In the genomic region with DNA sequence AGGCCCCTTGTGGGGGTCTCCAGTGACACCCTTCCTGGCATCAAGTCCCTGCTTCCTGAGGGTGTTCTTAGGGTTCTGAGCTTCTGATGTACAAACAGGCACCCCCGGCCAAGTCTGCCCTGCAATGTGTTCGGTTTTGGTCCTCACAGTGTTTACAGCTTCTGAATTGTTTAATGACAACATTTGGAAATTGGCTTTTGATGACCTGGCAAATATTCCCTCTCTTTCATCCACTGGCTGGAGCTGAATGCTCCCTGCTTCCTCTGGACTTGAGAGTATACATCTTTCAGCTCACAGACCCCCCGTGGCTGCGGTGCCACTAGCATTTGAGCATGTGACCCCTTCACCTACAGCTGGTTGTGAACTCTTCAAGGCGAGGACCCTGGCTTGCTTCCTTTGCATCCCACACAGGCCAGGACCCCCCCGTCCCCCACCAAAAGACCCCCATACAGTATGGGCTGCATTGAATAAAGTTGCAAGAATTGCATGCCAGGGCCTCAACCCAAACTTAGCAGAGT, we compare ENCODE assay signal across 20 cellular contexts.
DNase-seq lines count a peak whose midpoint lies in the region; ATAC-seq, FAIRE-seq and TF ChIP-seq lines count a peak whose summit lies in the region.
"Had no signal": no experiment of that assay in that cellular context is flagged by ENCODE, and none has a peak within 500 bp of the region (broad histone marks: within the 10 kb centered on the region; RNA-seq: fewer than 3 reads in every experiment).

No MANE protein-coding gene starts in this region.

- no peak for ATAC-seq in HepG2
- no peak for ATAC-seq in right lobe of liver

- intact Hi-C loops in HepG2 (cut with micrococcal nuclease; ENCODE audit: unreplicated experiment) = no loop called here
- intact Hi-C loops in right lobe of liver (cut with DNase I) = no loop called here
- intact Hi-C loops in OCI-LY7 (cut with micrococcal nuclease; ENCODE audit: unreplicated experiment) = no loop called here

- H3K4me3 ChIP-seq in HepG2 (replicated peaks in 1 of 3; ENCODE audit: insufficient read depth in 1 of 3, low read depth in 2 of 3, low read length in 3 of 3) = no peak overlapping the region
- H3K4me3 ChIP-seq in right lobe of liver = no peak overlapping the region
- H3K4me3 ChIP-seq in OCI-LY7 (ENCODE audit: low read depth, low read length, poor library complexity, severe bottlenecking) = no peak overlapping the region
- H3K4me3 ChIP-seq: HAP-1 had no signal

- H3K9ac ChIP-seq in HepG2 (ENCODE audit: insufficient read depth, low read depth, low read length) = no peak overlapping the region

- no peak overlapping the region for H2AFZ ChIP-seq in HepG2 (ENCODE audit: low read length)
- H2AFZ ChIP-seq in OCI-LY7 (ENCODE audit: low read length) = no peak overlapping the region

- H3K9me3 Mint-ChIP-seq in brain (no peaks in the 10 kb centered on the region), nephron progenitor cell (no peaks in the 10 kb centered on the region)
- H3K9me3 Mint-ChIP-seq: CD4-positive, alpha-beta memory T cell; HFFc6 had no signal

- WGBS in HepG2 (ENCODE audit: low lambda C conversion rate) = 92% methylated on average over 6 of the region's 6 CpGs
- whole genome bisulfite sequencing in right lobe of liver (ENCODE audit: insufficient coverage, low coverage, low lambda C conversion rate, missing lambda C conversion rate) = 84% methylated on average over 5 of the region's 6 CpGs

- BruUV-seq in HepG2 (replicated peaks; lab: Mats Ljungman, UMichigan) (no TSS peak), OCI-LY7 (replicated peaks; lab: Mats Ljungman, UMichigan) (no TSS peak)

- POLR2A ChIA-PET in HepG2 (lab: Yijun Ruan, JAX) = no interaction called here
- POLR2A ChIA-PET in OCI-LY7 (lab: Charles Lee) = interaction anchor here (0.7 kb wide), 1 partner anchor 102 kb away, joined by 3 read pairs; no protein-coding TSS in a partner anchor

- no peak for TF ChIP-seq EP300 in HepG2 (IDR thresholded peaks at IDR 0.05; ENCODE audit: low read depth in 2 of 2, low read length in 2 of 2)
- no peak for TF ChIP-seq EP300 in HepG2 (CRISPR knock-in tag; IDR thresholded peaks at IDR 0.05; ENCODE audit: borderline replicate concordance)

- TF ChIP-seq CTCF in HepG2 (CRISPR knock-in tag; IDR thresholded peaks at IDR 0.05) (no peak), right lobe of liver (IDR thresholded peaks at IDR 0.05) (no peak), brain (conservative IDR thresholded peaks at IDR 0.05) (no peak), nephron progenitor cell (IDR thresholded peaks at IDR 0.05) (no peak), OCI-LY7 (conservative IDR thresholded peaks at IDR 0.05; ENCODE audit: low read length) (no peak)

- FAIRE-seq in HepG2 (lab: Jason Lieb, UNC) = no peak
- FAIRE-seq: G401.6, GM12891, H1, HTR-8/SVneo had no signal

- TF ChIP-seq RAD21 in HepG2 (CRISPR knock-in tag; IDR thresholded peaks at IDR 0.05) = no peak

- TF ChIP-seq POLR2A in HepG2 (IDR thresholded peaks at IDR 0.05; ENCODE audit: insufficient read depth in 1 of 2, low read depth in 2 of 2, low read length in 2 of 2) (no peak), right lobe of liver (IDR thresholded peaks at IDR 0.05) (no peak)

- H3K9me3 ChIP-seq in HepG2 (ENCODE audit: low read length) (no peaks in the 10 kb centered on the region), right lobe of liver (no peaks in the 10 kb centered on the region), OCI-LY7 (ENCODE audit: low read length) (no peaks in the 10 kb centered on the region)
- H3K9me3 ChIP-seq: HAP-1 had no signal

- H3K4me3 Mint-ChIP-seq in brain = no peak overlapping the region
- peak overlapping the region; percentile 41 for H3K4me3 Mint-ChIP-seq in nephron progenitor cell
- H3K4me3 Mint-ChIP-seq: CD4-positive, alpha-beta memory T cell; HFFc6 had no signal

- peaks cover 46% of the 10 kb centered on the region for H3K36me3 Mint-ChIP-seq in brain
- peaks cover 35% of the 10 kb centered on the region for H3K36me3 Mint-ChIP-seq in nephron progenitor cell (ENCODE audit: low read depth)

- peaks cover 0 to 3% of the 10 kb centered on the region in 2 experiments; a peak in 3 of 5 replicates for H3K36me3 ChIP-seq in HepG2 (replicated peaks in 1 of 2; ENCODE audit: control insufficient read depth in 1 of 2, insufficient read depth in 2 of 2, low read length in 2 of 2)
- no peaks in the 10 kb centered on the region for H3K36me3 ChIP-seq in right lobe of liver
- no peaks in the 10 kb centered on the region for H3K36me3 ChIP-seq in OCI-LY7 (ENCODE audit: insufficient read depth, low read length)
- H3K36me3 ChIP-seq: HAP-1 had no signal

- in situ Hi-C loops in HepG2 (cut with HindIII; ENCODE audit: extremely low pct_ligation_motif_present, low pct_unique_long_range_greater_than_20kb) = no loop called here

- CTCF ChIA-PET in HepG2 (lab: Yijun Ruan, JAX; ENCODE audit: low intra/inter-chr PET ratio, low total read pairs) = no interaction called here
- CTCF ChIA-PET in OCI-LY7 (lab: Charles Lee; ENCODE audit: unreplicated experiment) = no interaction called here

- H3K27me3 ChIP-seq in HepG2 (ENCODE audit: control insufficient read depth in 1 of 2, insufficient read depth in 2 of 2, low read length in 2 of 2) (no peaks in the 10 kb centered on the region), right lobe of liver (no peaks in the 10 kb centered on the region)

- H3K27ac ChIP-seq in HepG2 (ENCODE audit: extremely low read length, insufficient read depth, low read length) (no peak overlapping the region), right lobe of liver (no peak overlapping the region), OCI-LY7 (ENCODE audit: low read depth, low read length, poor library complexity, severe bottlenecking) (no peak overlapping the region)
- H3K27ac ChIP-seq: 22Rv1 had no signal

- peak overlapping the region in 3 of 5 experiments; percentile 16 to 58 (median 17) for H3K27ac Mint-ChIP-seq in brain
- peak overlapping the region; percentile 93 for H3K27ac Mint-ChIP-seq in nephron progenitor cell
- H3K27ac Mint-ChIP-seq: HFFc6 had no signal

- peaks cover 15% of the 10 kb centered on the region for H3K4me1 Mint-ChIP-seq in brain
- peaks cover 40% of the 10 kb centered on the region for H3K4me1 Mint-ChIP-seq in nephron progenitor cell

- H3K4me1 ChIP-seq in HepG2 (ENCODE audit: insufficient read depth, low read length) (no peaks in the 10 kb centered on the region), right lobe of liver (no peaks in the 10 kb centered on the region), OCI-LY7 (ENCODE audit: insufficient read depth, low read length, poor library complexity, severe bottlenecking) (no peaks in the 10 kb centered on the region)
- H3K4me1 ChIP-seq: HAP-1 had no signal

- H3K27me3 Mint-ChIP-seq in brain (no peaks in the 10 kb centered on the region), nephron progenitor cell (ENCODE audit: low read depth, poor library complexity) (peaks cover 4% of the 10 kb centered on the region)
- H3K27me3 Mint-ChIP-seq: CD4-positive, alpha-beta memory T cell had no signal

- no peaks in the 10 kb centered on the region for H3K9me2 ChIP-seq in OCI-LY7 (ENCODE audit: insufficient read depth, low read length)

- H3K4me2 ChIP-seq in HepG2 (ENCODE audit: low read depth, low read length) (no peak overlapping the region), OCI-LY7 (ENCODE audit: low read length) (no peak overlapping the region)

- DNase-seq in HepG2 (ENCODE audit: low spot score) (no peak), right lobe of liver (no peak), nephron progenitor cell (no peak), NCI-H1105 treated with DMSO at 0.1 percent for 48 hours (lab: John Stamatoyannopoulos, UW) (no peak), NCI-H2196 treated with DMSO at 0.1 percent for 48 hours (lab: John Stamatoyannopoulos, UW; ENCODE audit: unreplicated experiment) (no peak), OCI-LY7 (ENCODE audit: low spot score) (no peak), T1000 (lab: John Stamatoyannopoulos, UW) (no peak)
- DNase-seq: AML-193; C1 segment of cervical spinal cord; CD4-positive, alpha-beta memory T cell; DMS79; HFFc6; KBM-7 had no signal

- H3K79me2 ChIP-seq in HepG2 (ENCODE audit: insufficient read depth, low read length) (no peaks in the 10 kb centered on the region), OCI-LY7 (ENCODE audit: insufficient read depth, low read depth, low read length) (no peaks in the 10 kb centered on the region)

- H4K20me1 ChIP-seq in HepG2 (ENCODE audit: insufficient read depth, low read length) = no peaks in the 10 kb centered on the region
- no peaks in the 10 kb centered on the region for H4K20me1 ChIP-seq in OCI-LY7 (ENCODE audit: insufficient read depth, low read length)

TF ChIP-seq in HepG2, 621 proteins besides CTCF, POLR2A, EP300 and RAD21:
- TF ChIP-seq MAFK (conservative IDR thresholded peaks at IDR 0.05 in 1 of 2, IDR thresholded peaks at IDR 0.05 in 1 of 2; ENCODE audit: low read length in 2 of 2) (peak; percentile 86 to 89), ZNF510 (CRISPR knock-in tag; IDR thresholded peaks at IDR 0.05; ENCODE audit: low read depth) (no peak), MAFF (IDR thresholded peaks at IDR 0.05; ENCODE audit: low read depth, low read length) (peak; percentile 82)
